12 cellular contexts compared by ENCODE assay signal in genomic region chr1:54546651-54547348, GRCh38. TPM values are rescaled to one million over a fixed set of nuclear protein-coding genes. Genes with fewer than 3 reads are reported as not detected.
DNase-seq lines count a peak whose midpoint lies in the region; ATAC-seq and TF ChIP-seq lines count a peak whose summit lies in the region.
"Had no signal": no experiment of that assay in that cellular context is flagged by ENCODE, and none has a peak within 500 bp of the region (broad histone marks: within the 10 kb centered on the region; RNA-seq: fewer than 3 reads in every experiment).

No MANE protein-coding gene starts in this region.

- no peaks in the 10 kb centered on the region for H3K36me3 ChIP-seq in psoas muscle (ENCODE audit: insufficient read depth in 1 of 2, low read depth in 1 of 2)

- no peak overlapping the region for H3K4me3 ChIP-seq in psoas muscle

- H3K4me1 Mint-ChIP-seq in mesothelial cell of epicardium, result peaks cover 59% of the 10 kb centered on the region

- H3K27ac Mint-ChIP-seq in mesothelial cell of epicardium, result no peak overlapping the region

- H3K9me3 ChIP-seq in psoas muscle, result no peaks in the 10 kb centered on the region

- no peak for TF ChIP-seq POLR2A in erythroblast (IDR thresholded peaks at IDR 0.05; ENCODE audit: low read length)

- intact Hi-C loops in psoas muscle (cut with DNase I), result loop anchor here (5.0 kb wide), 1 partner anchor 36 kb away; no protein-coding TSS in a partner anchor

- H3K4me3 Mint-ChIP-seq in mesothelial cell of epicardium, result no peak overlapping the region

- no peaks in the 10 kb centered on the region for H3K9me3 Mint-ChIP-seq in mesothelial cell of epicardium
- H3K9me3 Mint-ChIP-seq: CD8-positive, alpha-beta memory T cell had no signal

- 51 to 69% (median 64%) methylated on average over 10 of the region's 10 CpGs for WGBS in psoas muscle, 3 donors

- ATAC-seq in psoas muscle, result peak in 3 of 4 donors; percentile 13 to 31 (median 23)

- DNase-seq in GF-D8 (lab: John Stamatoyannopoulos, UW) (peak; percentile 96), NOMO-1 treated with dmso at 0.1 percent for 144 hours (lab: John Stamatoyannopoulos, UW; ENCODE audit: unreplicated experiment) (peak; percentile 53), erythroblast (lab: John Stamatoyannopoulos, UW) (peak; percentile 23 to 26), psoas muscle (no peak), ureter (ENCODE audit: low spot score) (no peak), RKO (ENCODE audit: low spot score) (no peak), mesothelial cell of epicardium (ENCODE audit: low spot score in 2 of 2, unreplicated experiment in 2 of 2) (no peak)
- no peak for DNase-seq in activated CD4-positive, alpha-beta T cell treated with anti-CD3 and anti-CD28 coated beads, Interleukin-2, amount 50 U/mL, for 48 hours
- DNase-seq: amniotic stem cell; CD8-positive, alpha-beta memory T cell; NCI-H2227 treated with DMSO at 0.1 percent for 48 hours; stimulated activated CD4-positive, alpha-beta T cell treated with anti-CD3 and anti-CD28 coated beads, Interleukin-4, amount 100 ng/mL, for 1 hour had no signal

- H3K36me3 Mint-ChIP-seq in mesothelial cell of epicardium, result no peaks in the 10 kb centered on the region
- H3K36me3 Mint-ChIP-seq: CD8-positive, alpha-beta memory T cell had no signal

- H3K27me3 ChIP-seq in psoas muscle (ENCODE audit: insufficient read depth in 3 of 3, low read length in 2 of 3), result no peaks in the 10 kb centered on the region

- peak overlapping the region; percentile 90 for H3K27ac ChIP-seq in psoas muscle

- no peaks in the 10 kb centered on the region for H3K27me3 Mint-ChIP-seq in mesothelial cell of epicardium (ENCODE audit: low read depth)
- H3K27me3 Mint-ChIP-seq: CD8-positive, alpha-beta memory T cell had no signal

- H3K4me1 ChIP-seq in psoas muscle, result peaks cover 54% of the 10 kb centered on the region

- TF ChIP-seq CTCF in psoas muscle (IDR thresholded peaks at IDR 0.05) (no peak), mesothelial cell of epicardium (IDR thresholded peaks at IDR 0.05; ENCODE audit: unreplicated experiment) (no peak)

RNA-seq across cellular contexts. Expression of gene ACOT11, which starts 1.2 kb away (rescaled TPM):
- total RNA-seq in psoas muscle (10 to 100 TPM in 1 of 4 donors, 1 to 10 TPM in 3; 2.4 to 13.9 (median 5.0) TPM), ureter (53.7 TPM), mesothelial cell of epicardium (8.3 to 10.3 TPM (median 8.9 TPM) in 3 replicates)
- 1 to 10 TPM in 1 of 3 donors, under 1 TPM in 2; 0.82 to 2.3 (median 0.93) TPM for polyA plus RNA-seq in psoas muscle

Comparison
In these comparisons a context has a peak if more than half of its experiments do, and no peak if none do; other contexts are left out.
1. DNase-seq: peak in GF-D8 (single experiment), NOMO-1 treated with dmso at 0.1 percent for 144 hours (single experiment) and erythroblast (2 of 2); none in psoas muscle (0 of 2), activated CD4-positive, alpha-beta T cell treated with anti-CD3 and anti-CD28 coated beads, Interleukin-2, amount 50 U/mL, for 48 hours (0 of 2), ureter (single experiment), RKO (single experiment) and mesothelial cell of epicardium (0 of 2).